Comparison of ENCODE assay signal across 23 cellular contexts in genomic region chr6:162846723-162847122, GRCh38.
"Had no signal": no experiment of that assay in that cellular context is flagged by ENCODE, and none has a peak within 500 bp of the region (broad histone marks: within the 10 kb centered on the region; RNA-seq: fewer than 3 reads in every experiment).

No MANE protein-coding gene starts in this region.

- H3K27ac ChIP-seq: dorsolateral prefrontal cortex, prostate gland, right atrium auricular region, skin epidermis, spleen, thoracic aorta, tibial nerve had no signal

- H3K4me3 Mint-ChIP-seq: mesothelial cell of epicardium; naive B cell; natural killer cell treated with Interleukin-12 subunit alpha and Interleukin-12 subunit beta and Interleukin-15 and Interleukin-18, amount 100 ng/mL, for 72 hours; neural crest cell; stimulated activated naive B cell treated with anti-CD40 and anti-IgM and Interleukin-4, amounts not matched to agents 10 μg/mL and 1 μg/mL and 100 μg/mL, for 72 hours; stimulated activated naive CD8-positive, alpha-beta T cell treated with anti-CD3 and anti-CD28 coated beads, Interleukin-15, Interleukin-2, amounts not matched to agents 100 ng/mL and 50 ng/mL, for 24 hours had no signal

- DNase-seq: dorsolateral prefrontal cortex; effector CD4-positive, alpha-beta T cell; hypothalamus; mesenchymal stem cell; mucosa of descending colon; naive B cell; spleen; stimulated activated CD4-positive, alpha-beta T cell treated with anti-CD3 and anti-CD28 coated beads, Interleukin-4, amount 100 ng/mL, for 4 hours; stimulated activated naive B cell treated with anti-CD40 and anti-IgM and Interleukin-4, amounts not matched to agents 10 μg/mL and 1 μg/mL and 100 μg/mL, for 72 hours had no signal

- H3K9me3 ChIP-seq: mucosa of descending colon, prostate gland, right atrium auricular region, thoracic aorta, tibial nerve had no signal

- H3K36me3 Mint-ChIP-seq: mesothelial cell of epicardium; naive B cell; natural killer cell treated with Interleukin-12 subunit alpha and Interleukin-12 subunit beta and Interleukin-15 and Interleukin-18, amount 100 ng/mL, for 72 hours; stimulated activated naive B cell treated with anti-CD40 and anti-IgM and Interleukin-4, amounts not matched to agents 10 μg/mL and 1 μg/mL and 100 μg/mL, for 72 hours had no signal

- H3K36me3 ChIP-seq: prostate gland, right atrium auricular region, spleen, thoracic aorta, tibial nerve had no signal

- H3K4me1 ChIP-seq: prostate gland, right atrium auricular region, spleen had no signal

- ATAC-seq: left lobe of liver; mucosa of descending colon; stimulated activated naive B cell treated with anti-CD40 and anti-IgM and Interleukin-4, amounts not matched to agents 10 μg/mL and 1 μg/mL and 100 μg/mL, for 72 hours had no signal

- H3K27ac Mint-ChIP-seq: mesothelial cell of epicardium; natural killer cell treated with Interleukin-12 subunit alpha and Interleukin-12 subunit beta and Interleukin-15 and Interleukin-18, amount 100 ng/mL, for 72 hours; stimulated activated naive B cell treated with anti-CD40 and anti-IgM and Interleukin-4, amounts not matched to agents 10 μg/mL and 1 μg/mL and 100 μg/mL, for 72 hours; stimulated activated naive CD8-positive, alpha-beta T cell treated with anti-CD3 and anti-CD28 coated beads, Interleukin-15, Interleukin-2, amounts not matched to agents 100 ng/mL and 50 ng/mL, for 24 hours had no signal

- FAIRE-seq: colon, frontal cortex, keratinocyte had no signal

- H3K4me3 ChIP-seq: dorsolateral prefrontal cortex, lung, mucosa of descending colon, prostate gland, right atrium auricular region, skin epidermis, spleen, thoracic aorta, tibial nerve had no signal

- H3K4me1 Mint-ChIP-seq: mesothelial cell of epicardium; naive B cell; stimulated activated naive B cell treated with anti-CD40 and anti-IgM and Interleukin-4, amounts not matched to agents 10 μg/mL and 1 μg/mL and 100 μg/mL, for 72 hours had no signal

- H3K9me3 Mint-ChIP-seq: neural crest cell; stimulated activated naive CD8-positive, alpha-beta T cell treated with anti-CD3 and anti-CD28 coated beads, Interleukin-15, Interleukin-2, amounts not matched to agents 100 ng/mL and 50 ng/mL, for 24 hours had no signal

- H3K27me3 ChIP-seq: dorsolateral prefrontal cortex, right atrium auricular region, spleen, tibial nerve had no signal
